In the genomic region with DNA sequence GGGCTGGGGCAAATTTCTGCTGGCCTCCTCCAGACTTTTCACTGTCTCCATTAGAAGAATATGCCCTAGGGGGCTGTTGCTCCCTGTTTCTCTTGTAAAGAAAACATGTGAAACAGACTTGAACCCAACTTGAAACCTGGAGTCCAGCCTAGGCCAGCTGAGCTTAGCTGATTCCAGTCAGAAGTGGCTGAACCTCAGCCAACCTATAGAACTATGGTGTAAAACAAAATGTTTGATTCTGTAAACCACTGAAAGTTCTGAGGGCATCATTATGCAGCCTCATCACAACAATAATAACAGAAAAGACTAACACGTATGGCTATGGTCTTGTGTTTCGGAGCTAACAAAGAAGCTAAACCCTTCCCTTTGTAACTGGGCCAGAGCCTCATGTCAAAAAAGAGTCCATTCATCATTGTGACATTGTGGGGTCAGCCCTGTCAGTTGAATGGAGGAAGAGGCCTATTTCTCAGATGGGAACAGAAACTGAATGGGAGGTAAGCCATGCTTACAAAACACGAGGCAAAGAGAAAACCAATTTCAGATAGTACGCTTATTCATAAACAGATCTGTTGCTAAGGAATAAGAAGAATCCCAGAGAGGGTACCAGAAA, we compare ENCODE assay signal across 15 cellular contexts. TPM values are rescaled to one million over a fixed set of nuclear protein-coding genes. Genes with fewer than 3 reads are reported as not detected.
DNase-seq lines count a peak whose midpoint lies in the region; ATAC-seq, FAIRE-seq and TF ChIP-seq lines count a peak whose summit lies in the region.
"Had no signal": no experiment of that assay in that cellular context is flagged by ENCODE, and none has a peak within 500 bp of the region (broad histone marks: within the 10 kb centered on the region; RNA-seq: fewer than 3 reads in every experiment).

No MANE protein-coding gene starts in this region.

- TF ChIP-seq CTCF in brain (conservative IDR thresholded peaks at IDR 0.05), result no peak

- ATAC-seq in HG03135 (IDR thresholded peaks at IDR 0.05; ENCODE audit: unreplicated experiment), result peak; percentile 31
- ATAC-seq: natural killer cell treated with Interleukin-12 subunit alpha and Interleukin-12 subunit beta and Interleukin-15 and Interleukin-18, amount 100 ng/mL, for 72 hours had no signal

- H3K27me3 Mint-ChIP-seq in brain, result no peaks in the 10 kb centered on the region
- H3K27me3 Mint-ChIP-seq: natural killer cell treated with Interleukin-12 subunit alpha and Interleukin-12 subunit beta and Interleukin-15 and Interleukin-18, amount 100 ng/mL, for 72 hours had no signal

- H3K36me3 ChIP-seq in subcutaneous abdominal adipose tissue (ENCODE audit: control insufficient read depth in 5 of 5, insufficient read depth in 5 of 5, low read length in 5 of 5), result peaks cover 34 to 88% (median 63%) of the 10 kb centered on the region in 5 donors

- peak; percentile 77 for FAIRE-seq in GM19239 (lab: Jason Lieb, UNC)
- FAIRE-seq: H1 had no signal

- peaks cover 0 to 2% (median 0%) of the 10 kb centered on the region in 5 experiments for H3K9me3 Mint-ChIP-seq in brain
- H3K9me3 Mint-ChIP-seq: natural killer cell treated with Interleukin-12 subunit alpha and Interleukin-12 subunit beta and Interleukin-15 and Interleukin-18, amount 100 ng/mL, for 72 hours had no signal

- peak overlapping the region; percentile 45 for H3K27ac ChIP-seq in subcutaneous abdominal adipose tissue (ENCODE audit: low read depth, low read length)
- H3K27ac ChIP-seq: coronary artery, thoracic aorta had no signal

- DNase-seq in GM19239 (ENCODE audit: insufficient read length, low spot score), result no peak
- DNase-seq in AG20443 (ENCODE audit: low spot score), result no peak
- DNase-seq in mesenteric fat pad (ENCODE audit: low spot score), result no peak
- no peak for DNase-seq in GF-D8 (lab: John Stamatoyannopoulos, UW)
- DNase-seq: activated CD4-positive, alpha-beta T cell treated with anti-CD3 and anti-CD28 coated beads, Interleukin-2, amount 50 U/mL, for 48 hours; MG63; NCI-H774; SHP77 treated with DMSO at 0.1 percent for 48 hours had no signal

- H3K4me3 Mint-ChIP-seq in brain, result no peak overlapping the region
- H3K4me3 Mint-ChIP-seq: natural killer cell treated with Interleukin-12 subunit alpha and Interleukin-12 subunit beta and Interleukin-15 and Interleukin-18, amount 100 ng/mL, for 72 hours had no signal

- peaks cover 84% of the 10 kb centered on the region for H3K36me3 Mint-ChIP-seq in brain
- H3K36me3 Mint-ChIP-seq: natural killer cell treated with Interleukin-12 subunit alpha and Interleukin-12 subunit beta and Interleukin-15 and Interleukin-18, amount 100 ng/mL, for 72 hours had no signal

- H3K4me1 Mint-ChIP-seq in brain, result peaks cover 36% of the 10 kb centered on the region

- H3K9ac ChIP-seq in subcutaneous abdominal adipose tissue (ENCODE audit: low read length in 5 of 5), result no peak overlapping the region

- no peaks in the 10 kb centered on the region for H3K27me3 ChIP-seq in subcutaneous abdominal adipose tissue (ENCODE audit: control insufficient read depth in 5 of 5, insufficient read depth in 4 of 5, low read length in 5 of 5)
- H3K27me3 ChIP-seq: MG63 had no signal

- H3K4me1 ChIP-seq in subcutaneous abdominal adipose tissue (ENCODE audit: control insufficient read depth in 5 of 5, insufficient read depth in 5 of 5, low read length in 5 of 5), result peaks cover 0 to 25% (median 18%) of the 10 kb centered on the region in 5 donors

- no peaks in the 10 kb centered on the region for H3K9me3 ChIP-seq in subcutaneous abdominal adipose tissue (ENCODE audit: control insufficient read depth in 5 of 5, low read length in 5 of 5)
- H3K9me3 ChIP-seq: MG63, thoracic aorta had no signal

- peak overlapping the region in 3 of 5 experiments; percentile 12 to 71 (median 64) for H3K27ac Mint-ChIP-seq in brain
- H3K27ac Mint-ChIP-seq: natural killer cell treated with Interleukin-12 subunit alpha and Interleukin-12 subunit beta and Interleukin-15 and Interleukin-18, amount 100 ng/mL, for 72 hours had no signal

- no peak overlapping the region for H3K4me3 ChIP-seq in subcutaneous abdominal adipose tissue (ENCODE audit: low read depth in 1 of 5, low read length in 5 of 5)
- H3K4me3 ChIP-seq: coronary artery, MG63, thoracic aorta had no signal

RNA-seq across cellular contexts. Expression of a gene that starts 34.1 kb away (rescaled TPM):
- 18.3 TPM for polyA plus RNA-seq in brain (ENCODE audit: insufficient read depth, low read depth, low replicate concordance)
- 81.0 TPM for total RNA-seq in mesenteric fat pad
